1 cellular context compared by ENCODE assay signal in genomic region chr20:37379967-37380828, GRCh38.
A peak's percentile ranks its signal among the peaks of the same experiment; 100 is the strongest.
TF ChIP-seq lines count a peak whose summit lies in the region.

No MANE protein-coding gene starts in this region.

TF ChIP-seq in HepG2, 621 proteins besides CTCF, POLR2A, EP300 and RAD21 (continued from another document and continues in another):
- TF ChIP-seq PRDM10 (CRISPR knock-in tag; IDR thresholded peaks at IDR 0.05; ENCODE audit: low read depth), result 0 out of 2 replicates have a peak, but pooled peaks have one; percentile 14
- peak; percentile 70; the same call in 1 of the 2 replicates for TF ChIP-seq HMG20A (CRISPR knock-in tag; IDR thresholded peaks at IDR 0.05; ENCODE audit: borderline replicate concordance)
- no peak for TF ChIP-seq ATM (IDR thresholded peaks at IDR 0.05; ENCODE audit: borderline replicate concordance)
- TF ChIP-seq ZNF878 (CRISPR knock-in tag; IDR thresholded peaks at IDR 0.05), result no peak
- TF ChIP-seq SALL1 (CRISPR knock-in tag; IDR thresholded peaks at IDR 0.05), result peak; percentile 77
- TF ChIP-seq ATF7-NPFF (CRISPR knock-in tag; IDR thresholded peaks at IDR 0.05; ENCODE audit: low read depth), result no peak
- TF ChIP-seq ELF3 (CRISPR knock-in tag; IDR thresholded peaks at IDR 0.05), result peak; percentile 65
- no peak for TF ChIP-seq ZNF557 (CRISPR knock-in tag; IDR thresholded peaks at IDR 0.05)
- no peak; the same call in 1 of the 2 replicates for TF ChIP-seq HOMEZ (CRISPR knock-in tag; IDR thresholded peaks at IDR 0.05; ENCODE audit: low read depth)
- TF ChIP-seq ZFP36 (IDR thresholded peaks at IDR 0.05; ENCODE audit: borderline replicate concordance, low read depth, low read length, partially characterized antibody), result peak; percentile 98
- peak; percentile 72 for TF ChIP-seq MED1 (CRISPR knock-in tag; IDR thresholded peaks at IDR 0.05)
- no peak for TF ChIP-seq ZNF589 (CRISPR knock-in tag; conservative IDR thresholded peaks at IDR 0.05)
- no peak for TF ChIP-seq AKAP8 (CRISPR knock-in tag; IDR thresholded peaks at IDR 0.05)
- no peak for TF ChIP-seq MXD3 (CRISPR knock-in tag; IDR thresholded peaks at IDR 0.05)
- TF ChIP-seq GMEB1 (CRISPR knock-in tag; IDR thresholded peaks at IDR 0.05; ENCODE audit: borderline replicate concordance), result no peak
- TF ChIP-seq ZNF724P (CRISPR knock-in tag; IDR thresholded peaks at IDR 0.05; ENCODE audit: borderline replicate concordance), result peak; percentile 24; the same call in 1 of the 2 replicates
- TF ChIP-seq ATF2 (CRISPR knock-in tag; IDR thresholded peaks at IDR 0.05), result no peak
- TF ChIP-seq GTF2F1 (IDR thresholded peaks at IDR 0.05; ENCODE audit: low read length), result no peak
- no peak for TF ChIP-seq ZEB1 (IDR thresholded peaks at IDR 0.05; ENCODE audit: insufficient replicate concordance, low read depth)
- TF ChIP-seq ZNF225 (CRISPR knock-in tag; IDR thresholded peaks at IDR 0.05), result peak; percentile 19; the same call in 1 of the 2 replicates
- TF ChIP-seq KDM6A (CRISPR knock-in tag; IDR thresholded peaks at IDR 0.05; ENCODE audit: low read depth), result no peak; the same call in 1 of the 2 replicates
- no peak for TF ChIP-seq ZNF136 (CRISPR knock-in tag; IDR thresholded peaks at IDR 0.05; ENCODE audit: low read depth)
- peak; percentile 31; the same call in 1 of the 2 replicates for TF ChIP-seq TCF7 (IDR thresholded peaks at IDR 0.05; ENCODE audit: low read depth)
- no peak for TF ChIP-seq ZNF615 (CRISPR knock-in tag; IDR thresholded peaks at IDR 0.05; ENCODE audit: borderline replicate concordance)
- TF ChIP-seq FOSL1 (CRISPR knock-in tag; IDR thresholded peaks at IDR 0.05; ENCODE audit: borderline replicate concordance), result peak; percentile 96
- TF ChIP-seq ZMAT5 (CRISPR knock-in tag; IDR thresholded peaks at IDR 0.05; ENCODE audit: borderline replicate concordance, low read depth), result no peak
- TF ChIP-seq ZNF3 (CRISPR knock-in tag; IDR thresholded peaks at IDR 0.05), result peak; percentile 79
- no peak for TF ChIP-seq NR3C1 (CRISPR knock-in tag; IDR thresholded peaks at IDR 0.05)
- TF ChIP-seq SP140L (CRISPR knock-in tag; IDR thresholded peaks at IDR 0.05; ENCODE audit: borderline replicate concordance), result no peak
- TF ChIP-seq SUZ12 (IDR thresholded peaks at IDR 0.05; ENCODE audit: low read depth, low read length), result no peak
- TF ChIP-seq ZNF788 (CRISPR knock-in tag; IDR thresholded peaks at IDR 0.05; ENCODE audit: borderline replicate concordance), result no peak; the same call in 1 of the 2 replicates
- no peak for TF ChIP-seq ZNF207 (IDR thresholded peaks at IDR 0.05; ENCODE audit: borderline replicate concordance)
- no peak for TF ChIP-seq NR0B2 (CRISPR knock-in tag; IDR thresholded peaks at IDR 0.05)
- no peak for TF ChIP-seq ZBED4 (CRISPR knock-in tag; IDR thresholded peaks at IDR 0.05; ENCODE audit: borderline replicate concordance)
- no peak for TF ChIP-seq LBX2 (CRISPR knock-in tag; IDR thresholded peaks at IDR 0.05; ENCODE audit: borderline replicate concordance)
- TF ChIP-seq ZNF329 (CRISPR knock-in tag; IDR thresholded peaks at IDR 0.05; ENCODE audit: low read depth), result no peak
- no peak for TF ChIP-seq TP53 (CRISPR knock-in tag; conservative IDR thresholded peaks at IDR 0.05)
- no peak for TF ChIP-seq ZBTB8A (CRISPR knock-in tag; IDR thresholded peaks at IDR 0.05; ENCODE audit: borderline replicate concordance, low read depth)
- TF ChIP-seq NR1H2 (CRISPR knock-in tag; IDR thresholded peaks at IDR 0.05; ENCODE audit: borderline replicate concordance, low read depth), result no peak
- TF ChIP-seq ZNF562 (CRISPR knock-in tag; IDR thresholded peaks at IDR 0.05; ENCODE audit: borderline replicate concordance), result no peak
- TF ChIP-seq MTF2 (CRISPR knock-in tag; IDR thresholded peaks at IDR 0.05; ENCODE audit: borderline replicate concordance), result no peak
- TF ChIP-seq SATB2 (CRISPR knock-in tag; IDR thresholded peaks at IDR 0.05), result no peak
- 0 out of 2 replicates have a peak, but pooled peaks have one; percentile 9 for TF ChIP-seq ZNF547 (CRISPR knock-in tag; IDR thresholded peaks at IDR 0.05)
- TF ChIP-seq ZNF879 (CRISPR knock-in tag; IDR thresholded peaks at IDR 0.05), result no peak
- 0 out of 2 replicates have a peak, but pooled peaks have one; percentile 61 for TF ChIP-seq ZMYM2 (CRISPR knock-in tag; IDR thresholded peaks at IDR 0.05)
- TF ChIP-seq ZNF354B (CRISPR knock-in tag; IDR thresholded peaks at IDR 0.05), result no peak
- peak; percentile 51; the same call in 1 of the 2 replicates for TF ChIP-seq KDM2A (CRISPR knock-in tag; IDR thresholded peaks at IDR 0.05; ENCODE audit: borderline replicate concordance, low read depth)
- no peak for TF ChIP-seq ZNF598 (CRISPR knock-in tag; IDR thresholded peaks at IDR 0.05; ENCODE audit: borderline replicate concordance)
- TF ChIP-seq STAT6 (CRISPR knock-in tag; IDR thresholded peaks at IDR 0.05; ENCODE audit: borderline replicate concordance), result no peak
